Comparison of ENCODE assay signal across 8 cellular contexts in the genomic region with DNA sequence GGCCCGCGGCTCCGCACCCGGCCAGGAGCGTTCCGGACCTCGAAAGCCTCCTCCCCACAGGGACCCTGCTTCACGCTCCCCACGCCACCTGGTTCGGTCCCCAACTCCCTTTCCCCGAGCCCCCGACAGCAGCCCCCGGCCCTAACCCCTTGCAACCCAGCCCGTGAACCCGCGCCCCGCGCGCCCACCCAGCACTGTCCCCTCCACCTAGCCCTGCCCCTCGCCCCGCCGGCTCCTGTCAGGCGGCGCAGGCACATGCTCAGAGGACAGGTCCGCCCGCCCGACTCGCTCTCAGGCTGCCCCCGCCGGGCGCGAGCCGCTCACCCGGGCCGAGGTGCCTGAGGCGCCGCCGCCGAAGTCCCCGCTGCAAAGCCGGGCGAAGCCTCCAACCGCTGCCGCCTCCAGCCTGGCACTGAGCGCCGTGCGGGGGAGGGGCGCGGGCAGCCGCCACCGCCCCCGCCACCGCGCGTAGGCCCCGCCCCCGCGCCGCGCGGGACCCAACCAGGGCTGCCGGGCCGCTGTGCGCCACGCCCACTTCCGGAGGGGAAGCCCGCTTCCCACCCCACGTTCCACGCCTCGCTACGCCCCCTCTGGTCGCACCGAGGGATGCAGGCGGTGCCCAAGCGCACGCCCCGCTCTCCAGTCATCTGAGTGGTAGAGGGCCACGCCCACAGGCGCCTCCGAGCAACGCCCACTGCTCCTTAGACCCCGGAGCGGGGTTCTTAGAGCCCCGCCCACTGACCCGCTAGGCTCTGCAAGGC. TPM values are rescaled to one million over a fixed set of nuclear protein-coding genes. Genes with fewer than 3 reads are reported as not detected.
DNase-seq lines count a peak whose midpoint lies in the region; ATAC-seq, FAIRE-seq and TF ChIP-seq lines count a peak whose summit lies in the region.

Gene CORO1C (minus strand): TSS at position 414 of the 761 bp plus-strand sequence. CDS start 30,200 bp downstream, outside the sequence.

- H3K4me1 ChIP-seq in pancreas, result peaks cover 4 to 33% (median 12%) of the 10 kb centered on the region in 3 donors
- peaks cover 0 to 48% (median 15%) of the 10 kb centered on the region in 4 donors for H3K4me1 ChIP-seq in tibial artery

- no peaks in the 10 kb centered on the region for H3K27me3 Mint-ChIP-seq in activated naive CD8-positive, alpha-beta T cell treated with anti-CD3 and anti-CD28 coated beads, Interleukin-2, amount 10 ng/mL, durations not matched to agents 7 days and 5 days

- peak within 1 kb of the TSS; percentile 99 for H3K27ac Mint-ChIP-seq in activated naive CD8-positive, alpha-beta T cell treated with anti-CD3 and anti-CD28 coated beads, Interleukin-2, amount 10 ng/mL, durations not matched to agents 7 days and 5 days

- 1 to 2% methylated on average over 56 to 85 of the region's 85 CpGs for WGBS in pancreas, 2 donors

- H3K27ac ChIP-seq in pancreas (peak within 1 kb of the TSS; percentile 88 to 95 (median 92)), tibial artery (peak within 1 kb of the TSS; percentile 96 to 100)

- intact Hi-C loops in Right ventricle myocardium inferior (cut with DNase I) (loop anchor here (2.0 to 5.0 kb wide), 7 partner anchors 40 to 170 kb away; partner anchors contain the start of gene SART3), pancreas (cut with DNase I) (no loop called here), tibial artery (cut with DNase I; ENCODE audit: low total_unique reads) (loop anchor here (2.0 to 5.0 kb wide), 6 partner anchors 39 to 169 kb away; partner anchors contain the start of genes ISCU and SART3)

- H3K9me3 Mint-ChIP-seq in activated naive CD8-positive, alpha-beta T cell treated with anti-CD3 and anti-CD28 coated beads, Interleukin-2, amount 10 ng/mL, durations not matched to agents 7 days and 5 days, result no peaks in the 10 kb centered on the region

- peaks cover 40% of the 10 kb centered on the region for H3K4me1 Mint-ChIP-seq in activated naive CD8-positive, alpha-beta T cell treated with anti-CD3 and anti-CD28 coated beads, Interleukin-2, amount 10 ng/mL, durations not matched to agents 7 days and 5 days

- TF ChIP-seq CTCF in GM12864 (IDR thresholded peaks at IDR 0.05; ENCODE audit: low read depth, low read length, missing control alignments), result peak; percentile 82
- peak; percentile 59 to 80 (median 74) for TF ChIP-seq CTCF in pancreas (IDR thresholded peaks at IDR 0.05)
- TF ChIP-seq CTCF in tibial artery (IDR thresholded peaks at IDR 0.05), result peak; percentile 90 to 94

- H3K9me3 ChIP-seq in pancreas, result no peaks in the 10 kb centered on the region
- no peaks in the 10 kb centered on the region for H3K9me3 ChIP-seq in tibial artery

- ATAC-seq in HG02610 (IDR thresholded peaks at IDR 0.05; ENCODE audit: unreplicated experiment) (peak; percentile 65), Right ventricle myocardium inferior (peak; percentile 90), pancreas (peak; percentile 81 to 88 (median 85))
- ATAC-seq in activated naive CD8-positive, alpha-beta T cell treated with anti-CD3 and anti-CD28 coated beads, Interleukin-2, amount 10 ng/mL, durations not matched to agents 7 days and 5 days (ENCODE audit: low read depth), result peak; percentile 76

- H3K36me3 Mint-ChIP-seq in activated naive CD8-positive, alpha-beta T cell treated with anti-CD3 and anti-CD28 coated beads, Interleukin-2, amount 10 ng/mL, durations not matched to agents 7 days and 5 days, result peaks cover 2% of the 10 kb centered on the region

- no peak for FAIRE-seq in pancreas (lab: Jason Lieb, UNC)

- peak within 1 kb of the TSS; percentile 97 for H3K4me3 Mint-ChIP-seq in activated naive CD8-positive, alpha-beta T cell treated with anti-CD3 and anti-CD28 coated beads, Interleukin-2, amount 10 ng/mL, durations not matched to agents 7 days and 5 days

- POLR2A ChIA-PET in activated naive CD8-positive, alpha-beta T cell treated with anti-CD3 and anti-CD28 coated beads, Interleukin-2, amount 10 ng/mL, durations not matched to agents 7 days and 5 days (lab: Charles Lee), result interaction anchor here (0.7 to 1.5 kb wide), 3 partner anchors 24 to 169 kb away, joined by 3 to 4 read pairs (median 4); partner anchors contain the start of genes ISCU and SELPLG

- DNase-seq in GM12864 (ENCODE audit: low read depth) (peak; percentile 82), NCI-H1092 (lab: John Stamatoyannopoulos, UW) (peak; percentile 89), SKM-1 treated with dmso at 0.1 percent for 144 hours (lab: John Stamatoyannopoulos, UW; ENCODE audit: unreplicated experiment) (peak; percentile 76), Right ventricle myocardium inferior (ENCODE audit: missing footprints) (peak; percentile 98), pancreas (peak; percentile 93 to 99 (median 98)), tibial artery (peak; percentile 96 to 99)
- DNase-seq in activated naive CD8-positive, alpha-beta T cell treated with anti-CD3 and anti-CD28 coated beads, Interleukin-2, amount 10 ng/mL, durations not matched to agents 7 days and 5 days, result peak; percentile 100

- no peaks in the 10 kb centered on the region for H3K27me3 ChIP-seq in pancreas
- H3K27me3 ChIP-seq in tibial artery, result no peaks in the 10 kb centered on the region

- no peaks in the 10 kb centered on the region for H3K36me3 ChIP-seq in pancreas
- no peaks in the 10 kb centered on the region for H3K36me3 ChIP-seq in tibial artery

- peak within 1 kb of the TSS; percentile 84 for H3K4me3 ChIP-seq in GM12864 (ENCODE audit: low read depth, low read length)
- H3K4me3 ChIP-seq in pancreas, result peak within 1 kb of the TSS; percentile 65 to 84 (median 78)
- H3K4me3 ChIP-seq in tibial artery, result peak within 1 kb of the TSS; percentile 87 to 100

RNA-seq across cellular contexts. Expression of gene CORO1C, which starts in this region (rescaled TPM):
- 10 to 100 TPM; 47.4 to 53.7 TPM for total RNA-seq in activated naive CD8-positive, alpha-beta T cell treated with anti-CD3 and anti-CD28 coated beads, Interleukin-2, amount 10 ng/mL, durations not matched to agents 7 days and 5 days
- 76.4 TPM for total RNA-seq in Right ventricle myocardium inferior
- 10 to 100 TPM; 14.1 to 62.3 (median 19.5) TPM for total RNA-seq in pancreas
- polyA plus RNA-seq in pancreas, result 1 to 10 TPM; 9.9 to 10.0 TPM

Comparison
In these comparisons a context has a peak if more than half of its experiments do, and no peak if none do; other contexts are left out.
1. Peak in every context shown above with its lines: DNase-seq, ATAC-seq, H3K4me3 ChIP-seq and H3K27ac ChIP-seq.
2. intact Hi-C loops: an anchor here in Right ventricle myocardium inferior (2.0 to 5.0 kb wide) and tibial artery (2.0 to 5.0 kb wide); none called in pancreas.